In the genomic region with DNA sequence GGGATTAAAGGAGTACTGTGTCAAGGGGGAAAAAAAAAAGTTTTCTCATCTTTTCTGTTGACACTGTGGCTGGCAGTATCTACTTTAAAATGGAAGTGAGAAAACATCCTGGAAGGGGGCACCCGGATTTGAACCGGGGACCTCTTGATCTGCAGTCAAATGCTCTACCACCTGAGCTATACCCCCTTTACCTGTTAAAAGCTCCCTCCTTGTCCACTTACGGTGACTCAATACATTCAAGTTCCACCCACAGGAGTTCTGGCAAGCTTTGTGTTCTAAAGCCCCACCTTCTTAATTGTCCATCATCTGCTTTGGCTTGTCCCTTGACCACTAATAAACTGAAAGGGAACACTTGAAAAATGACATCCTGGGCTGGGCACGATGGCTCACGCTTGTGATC, we compare ENCODE assay signal across 23 cellular contexts.
DNase-seq lines count a peak whose midpoint lies in the region; ATAC-seq and TF ChIP-seq lines count a peak whose summit lies in the region.
"Had no signal": no experiment of that assay in that cellular context is flagged by ENCODE, and none has a peak within 500 bp of the region (broad histone marks: within the 10 kb centered on the region; RNA-seq: fewer than 3 reads in every experiment).

No MANE protein-coding gene starts in this region.

- H2BK5ac ChIP-seq in trophoblast cell (ENCODE audit: low read depth, low read length, poor library complexity) = no peak overlapping the region

- no peaks in the 10 kb centered on the region for H3K9me2 ChIP-seq in HCT116 (ENCODE audit: insufficient read depth)

- TF ChIP-seq RAD21 in HCT116 (IDR thresholded peaks at IDR 0.05; ENCODE audit: low read depth) = no peak

- no peaks in the 10 kb centered on the region for H3K79me1 ChIP-seq in trophoblast cell (ENCODE audit: low read length)

- H4K20me1 ChIP-seq in HCT116 (ENCODE audit: insufficient read depth) = no peaks in the 10 kb centered on the region

- H3K4me2 ChIP-seq in HCT116 (ENCODE audit: low read length) = no peak overlapping the region
- no peak overlapping the region for H3K4me2 ChIP-seq in trophoblast cell (ENCODE audit: low read length)

- H3K79me2 ChIP-seq in HCT116 (ENCODE audit: insufficient read depth, low read length) (no peaks in the 10 kb centered on the region; the same call in 1 of the 2 replicates), trophoblast cell (ENCODE audit: control insufficient read depth, insufficient read depth, low read length, poor library complexity) (no peaks in the 10 kb centered on the region)

- POLR2A ChIA-PET in HCT116 (lab: Charles Lee) = no interaction called here

- WGBS in trophoblast cell (ENCODE audit: extremely low coverage, insufficient coverage, insufficient read length) = no CpG with 5 or more reads among the region's 5 CpGs

- no peak overlapping the region for H3K4me3 Mint-ChIP-seq in activated T-cell treated with anti-CD3 and anti-CD28 coated beads, Interleukin-2, amount 50 U/mL, for 24 hours
- H3K4me3 Mint-ChIP-seq in activated naive CD8-positive, alpha-beta T cell treated with anti-CD3 and anti-CD28 coated beads, Interleukin-2, amount 50 U/mL, for 24 hours = no peak overlapping the region
- H3K4me3 Mint-ChIP-seq: activated T-helper 1 cell treated with anti-CD3 and anti-CD28 coated beads, Interleukin-12 subunit alpha, Interleukin-12 subunit beta, Interleukin-2, Interleukin-4 antibody, amounts not matched to agents 30 ng/mL and 10 ng/mL and 1 ng/mL, durations not matched to agents 14 hours and 24 hours and 36 hours; CD14-positive monocyte; natural killer cell treated with Interleukin-12 subunit alpha and Interleukin-12 subunit beta and Interleukin-15 and Interleukin-18, amount 100 ng/mL, for 72 hours had no signal

- no peak overlapping the region for H4K12ac ChIP-seq in trophoblast cell (ENCODE audit: low read depth, low read length)

- H3K36me3 ChIP-seq in HCT116 (ENCODE audit: control insufficient read depth in 1 of 2, insufficient read depth in 2 of 2, low read length in 2 of 2) = no peaks in the 10 kb centered on the region
- H3K36me3 ChIP-seq in trophoblast cell (ENCODE audit: control insufficient read depth in 1 of 2, insufficient read depth in 2 of 2, low read length in 2 of 2) = peaks cover 0 to 4% of the 10 kb centered on the region in 2 experiments
- H3K36me3 ChIP-seq: left lung, MG63, upper lobe of right lung had no signal

- H3K4me1 ChIP-seq in HCT116 (ENCODE audit: control insufficient read depth in 1 of 2, insufficient read depth in 2 of 2, low read length in 2 of 2) (peaks cover 4 to 15% of the 10 kb centered on the region in 2 experiments; a peak in 3 of 4 replicates), trophoblast cell (ENCODE audit: control insufficient read depth in 1 of 2, insufficient read depth in 2 of 2, low read length in 2 of 2) (no peaks in the 10 kb centered on the region)
- H3K4me1 ChIP-seq: upper lobe of right lung had no signal

- BruUV-seq in HCT116 (replicated peaks; lab: Mats Ljungman, UMichigan) = no TSS peak

- H3K9me3 Mint-ChIP-seq in activated T-cell treated with anti-CD3 and anti-CD28 coated beads, Interleukin-2, amount 50 U/mL, for 24 hours = no peaks in the 10 kb centered on the region
- no peaks in the 10 kb centered on the region for H3K9me3 Mint-ChIP-seq in activated naive CD8-positive, alpha-beta T cell treated with anti-CD3 and anti-CD28 coated beads, Interleukin-2, amount 50 U/mL, for 24 hours
- H3K9me3 Mint-ChIP-seq: activated T-helper 1 cell treated with anti-CD3 and anti-CD28 coated beads, Interleukin-12 subunit alpha, Interleukin-12 subunit beta, Interleukin-2, Interleukin-4 antibody, amounts not matched to agents 30 ng/mL and 10 ng/mL and 1 ng/mL, durations not matched to agents 14 hours and 24 hours and 36 hours; natural killer cell treated with Interleukin-12 subunit alpha and Interleukin-12 subunit beta and Interleukin-15 and Interleukin-18, amount 100 ng/mL, for 72 hours had no signal

- H3K27me3 ChIP-seq in HCT116 (ENCODE audit: insufficient read depth, low read length) (no peaks in the 10 kb centered on the region), trophoblast cell (ENCODE audit: insufficient read depth, low read length) (no peaks in the 10 kb centered on the region)
- H3K27me3 ChIP-seq: heart right ventricle, left lung, MG63, upper lobe of right lung had no signal

- no peaks in the 10 kb centered on the region for H3K27me3 Mint-ChIP-seq in activated T-cell treated with anti-CD3 and anti-CD28 coated beads, Interleukin-2, amount 50 U/mL, for 24 hours
- peaks cover 4% of the 10 kb centered on the region for H3K27me3 Mint-ChIP-seq in activated naive CD8-positive, alpha-beta T cell treated with anti-CD3 and anti-CD28 coated beads, Interleukin-2, amount 50 U/mL, for 24 hours

- ATAC-seq in HCT116 (peak; percentile 82), Right ventricle myocardium superior (ENCODE audit: poor library complexity) (no peak), HG03432 (IDR thresholded peaks at IDR 0.05; ENCODE audit: unreplicated experiment) (no peak), GM19395 (IDR thresholded peaks at IDR 0.05; ENCODE audit: unreplicated experiment) (no peak)
- ATAC-seq in activated naive CD8-positive, alpha-beta T cell treated with anti-CD3 and anti-CD28 coated beads, Interleukin-2, amount 50 U/mL, for 24 hours = no peak
- ATAC-seq: heart right ventricle; left lung; natural killer cell treated with Interleukin-12 subunit alpha and Interleukin-12 subunit beta and Interleukin-15 and Interleukin-18, amount 100 ng/mL, for 72 hours; upper lobe of right lung had no signal

- no peaks in the 10 kb centered on the region for H3K4me1 Mint-ChIP-seq in activated T-cell treated with anti-CD3 and anti-CD28 coated beads, Interleukin-2, amount 50 U/mL, for 24 hours (ENCODE audit: low read depth)
- no peaks in the 10 kb centered on the region for H3K4me1 Mint-ChIP-seq in activated naive CD8-positive, alpha-beta T cell treated with anti-CD3 and anti-CD28 coated beads, Interleukin-2, amount 50 U/mL, for 24 hours

- no peak overlapping the region for H3K9ac ChIP-seq in HCT116 (ENCODE audit: low read length)
- no peak overlapping the region for H3K9ac ChIP-seq in trophoblast cell (ENCODE audit: low read length)

- H2AFZ ChIP-seq in HCT116 (ENCODE audit: low read depth, low read length, poor library complexity, severe bottlenecking) = no peak overlapping the region
- no peak overlapping the region for H2AFZ ChIP-seq in trophoblast cell (ENCODE audit: insufficient read depth, low read length, poor library complexity)

- no peak overlapping the region for H2BK120ac ChIP-seq in trophoblast cell (ENCODE audit: insufficient read depth, low read length, poor library complexity)

- H4K8ac ChIP-seq in trophoblast cell (ENCODE audit: low read depth, low read length) = no peak overlapping the region

- no peak overlapping the region for H3K4me3 ChIP-seq in HCT116 (replicated peaks in 1 of 2; ENCODE audit: low read depth in 1 of 2, low read length in 2 of 2)
- H3K4me3 ChIP-seq in trophoblast cell (ENCODE audit: low read depth, low read length) = no peak overlapping the region
- H3K4me3 ChIP-seq: heart right ventricle, left lung, MG63, upper lobe of right lung had no signal

- no peak overlapping the region for H2BK12ac ChIP-seq in trophoblast cell (ENCODE audit: low read length)

- H2AK5ac ChIP-seq in trophoblast cell (ENCODE audit: low read length) = no peak overlapping the region

- no peak overlapping the region for H3K18ac ChIP-seq in trophoblast cell (ENCODE audit: low read length)

- no peaks in the 10 kb centered on the region for H3K36me3 Mint-ChIP-seq in activated T-cell treated with anti-CD3 and anti-CD28 coated beads, Interleukin-2, amount 50 U/mL, for 24 hours (ENCODE audit: low read depth)
- H3K36me3 Mint-ChIP-seq in activated naive CD8-positive, alpha-beta T cell treated with anti-CD3 and anti-CD28 coated beads, Interleukin-2, amount 50 U/mL, for 24 hours (ENCODE audit: low read depth) = peaks cover 2% of the 10 kb centered on the region
- H3K36me3 Mint-ChIP-seq: CD14-positive monocyte; natural killer cell treated with Interleukin-12 subunit alpha and Interleukin-12 subunit beta and Interleukin-15 and Interleukin-18, amount 100 ng/mL, for 72 hours had no signal

- H4K91ac ChIP-seq in trophoblast cell (ENCODE audit: low read depth, low read length) = no peak overlapping the region

- CTCF ChIA-PET in HCT116 (lab: Charles Lee) = no interaction called here

- no peaks in the 10 kb centered on the region for H3K9me3 ChIP-seq in HCT116 (ENCODE audit: control insufficient read depth in 1 of 2, insufficient read depth in 1 of 2, low read depth in 1 of 2, low read length in 2 of 2)
- H3K9me3 ChIP-seq in trophoblast cell (ENCODE audit: insufficient read depth, low read depth, low read length) = no peaks in the 10 kb centered on the region
- H3K9me3 ChIP-seq: heart right ventricle, left lung, MG63, upper lobe of right lung had no signal

- H3K4ac ChIP-seq in trophoblast cell (ENCODE audit: low read depth, low read length) = peak overlapping the region; percentile 55

- DNase-seq in activated T-cell treated with anti-CD3 and anti-CD28 coated beads, Interleukin-2, amount 50 U/mL, for 24 hours = no peak
- DNase-seq in activated T-cell treated with anti-CD3 and anti-CD28 coated beads, Interleukin-2, amount 50 U/mL, for 1 hour = no peak
- DNase-seq in HCT116 (ENCODE audit: low read depth, low spot score) = peak; percentile 68
- peak; percentile 6 for DNase-seq in activated naive CD8-positive, alpha-beta T cell treated with anti-CD3 and anti-CD28 coated beads, Interleukin-2, amount 50 U/mL, for 24 hours
- peak in 1 of 2 donors; percentile 13 for DNase-seq in trophoblast cell
- no peak for DNase-seq in Right ventricle myocardium superior
- DNase-seq: activated CD4-positive, CD25-positive, alpha-beta regulatory T cell treated with anti-CD3 and anti-CD28 coated beads, Interleukin-2, amount 50 U/mL, for 72 hours; activated naive CD4-positive, alpha-beta T cell treated with anti-CD3 and anti-CD28 coated beads, Interleukin-2, amount 50 U/mL, for 16 hours; aorta; central memory CD4-positive, alpha-beta T cell; GDM1; GOT3; heart right ventricle; left lung; MG63; midbrain; retina; upper lobe of right lung had no signal

- H3K27ac ChIP-seq in HCT116 (ENCODE audit: low read depth, low read length) (no peak overlapping the region), trophoblast cell (ENCODE audit: low read depth, low read length) (no peak overlapping the region)
- H3K27ac ChIP-seq: heart right ventricle, left lung, upper lobe of right lung had no signal

- no peak overlapping the region for H3K14ac ChIP-seq in trophoblast cell (ENCODE audit: low read length)

- TF ChIP-seq CTCF in HCT116 (IDR thresholded peaks at IDR 0.05 in 2 of 3, conservative IDR thresholded peaks at IDR 0.05 in 1 of 3; ENCODE audit: borderline replicate concordance in 1 of 3, insufficient read depth in 1 of 3, low read depth in 2 of 3, low read length in 2 of 3) = no peak

- intact Hi-C loops in HCT116 (cut with micrococcal nuclease) (no loop called here), Right ventricle myocardium superior (cut with DNase I) (no loop called here)

- H3K27ac Mint-ChIP-seq in activated T-cell treated with anti-CD3 and anti-CD28 coated beads, Interleukin-2, amount 50 U/mL, for 24 hours = peak overlapping the region; percentile 59
- no peak overlapping the region for H3K27ac Mint-ChIP-seq in activated naive CD8-positive, alpha-beta T cell treated with anti-CD3 and anti-CD28 coated beads, Interleukin-2, amount 50 U/mL, for 24 hours
- H3K27ac Mint-ChIP-seq: activated T-helper 1 cell treated with anti-CD3 and anti-CD28 coated beads, Interleukin-12 subunit alpha, Interleukin-12 subunit beta, Interleukin-2, Interleukin-4 antibody, amounts not matched to agents 30 ng/mL and 10 ng/mL and 1 ng/mL, durations not matched to agents 14 hours and 24 hours and 36 hours; CD14-positive monocyte; natural killer cell treated with Interleukin-12 subunit alpha and Interleukin-12 subunit beta and Interleukin-15 and Interleukin-18, amount 100 ng/mL, for 72 hours had no signal

- no peak overlapping the region for H3K23ac ChIP-seq in trophoblast cell (ENCODE audit: low read length)

- no peak for TF ChIP-seq POLR2A in HCT116 (IDR thresholded peaks at IDR 0.05; ENCODE audit: borderline replicate concordance, extremely low read depth, insufficient read depth, insufficient read length)

- RAD21 ChIA-PET in HCT116 (lab: Charles Lee; ENCODE audit: low non-redundant PET in 1 of 2, low total read pairs in 2 of 2, uncharacterized antibody in 2 of 2, unreplicated experiment in 2 of 2) = no interaction called here

Comparison
In these comparisons a context has a peak if more than half of its experiments do, and no peak if none do; other contexts are left out.
1. DNase-seq: peak in HCT116 (single experiment) and activated naive CD8-positive, alpha-beta T cell treated with anti-CD3 and anti-CD28 coated beads, Interleukin-2, amount 50 U/mL, for 24 hours (single experiment); none in activated T-cell treated with anti-CD3 and anti-CD28 coated beads, Interleukin-2, amount 50 U/mL, for 24 hours (single experiment), activated T-cell treated with anti-CD3 and anti-CD28 coated beads, Interleukin-2, amount 50 U/mL, for 1 hour (single experiment) and Right ventricle myocardium superior (single experiment).